ENCODE assay signal across 19 cellular contexts in the genomic region with DNA sequence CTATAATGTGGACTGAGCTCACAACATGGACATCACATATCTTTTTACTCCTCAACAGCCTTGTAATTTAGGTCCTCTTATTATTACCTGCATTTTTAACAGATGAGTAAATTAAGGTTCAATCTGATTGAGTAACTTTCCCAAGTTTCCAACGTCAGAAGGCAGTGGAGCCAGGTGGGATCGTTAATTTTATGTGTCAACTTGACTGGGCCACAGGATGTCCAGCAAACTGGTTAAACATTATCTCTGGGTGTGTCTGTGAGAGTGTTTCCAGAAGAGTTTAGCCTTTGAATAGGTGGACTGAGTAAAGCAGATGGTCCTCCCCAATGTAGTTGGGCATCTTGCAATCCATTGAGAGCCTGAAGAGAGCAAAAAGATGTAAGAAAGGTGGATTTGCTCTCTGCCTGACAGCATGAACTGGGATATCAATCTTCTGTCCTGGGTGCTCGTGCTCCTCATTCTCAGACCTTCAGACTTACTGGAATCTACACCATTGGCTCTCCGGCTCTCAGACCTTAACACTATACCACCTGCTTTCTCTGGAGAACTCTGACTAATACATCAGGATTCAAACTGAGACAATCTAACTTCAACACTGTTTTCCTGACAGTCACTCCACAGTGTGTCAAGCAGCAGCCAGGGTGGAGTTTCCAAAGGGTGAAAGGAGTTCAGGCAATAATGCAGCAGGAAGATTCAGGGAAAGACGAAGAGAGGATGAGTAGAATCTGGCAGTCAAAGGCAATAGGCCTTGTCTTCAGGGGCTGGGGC. TPM values are rescaled to one million over a fixed set of nuclear protein-coding genes. Genes with fewer than 3 reads are reported as not detected.
DNase-seq lines count a peak whose midpoint lies in the region; ATAC-seq, FAIRE-seq and TF ChIP-seq lines count a peak whose summit lies in the region.
"Had no signal": no experiment of that assay in that cellular context is flagged by ENCODE, and none has a peak within 500 bp of the region (broad histone marks: within the 10 kb centered on the region; RNA-seq: fewer than 3 reads in every experiment).

No MANE protein-coding gene starts in this region.

- H3K4me3 ChIP-seq in A673 (ENCODE audit: low read depth, low read length, poor library complexity, severe bottlenecking): no peak overlapping the region
- H3K4me3 ChIP-seq: A549, GM23338, Peyer's patch, upper lobe of left lung had no signal

- no peaks in the 10 kb centered on the region for H3K27me3 ChIP-seq in A673 (replicated peaks; ENCODE audit: insufficient read depth, low read depth, low read length, poor library complexity)
- H3K27me3 ChIP-seq: Peyer's patch, upper lobe of left lung had no signal

- POLR2A ChIA-PET in A673 (lab: Charles Lee; ENCODE audit: low non-redundant PET): interaction anchor here (0.5 kb wide), 1 partner anchor 8 kb away, joined by 5 read pairs; no protein-coding TSS in a partner anchor

- no TSS peak for BruUV-seq in A673 (replicated peaks; lab: Mats Ljungman, UMichigan)

- DNase-seq in A673 (ENCODE audit: low spot score) (peak; percentile 15), HTR-8/SVneo (ENCODE audit: insufficient read length, low spot score) (no peak), dermis blood vessel endothelial cell (peak; percentile 25), kidney glomerular epithelial cell (lab: John Stamatoyannopoulos, UW) (peak; percentile 39), AG20443 (ENCODE audit: low spot score) (no peak)
- DNase-seq: activated CD8-positive, alpha-beta T cell treated with anti-CD3 and anti-CD28 coated beads, Interleukin-2, amount 10 ng/mL, durations not matched to agents 7 days and 5 days; DMS 273 treated with DMSO at 0.1 percent for 48 hours; left cardiac atrium; NCI-H1092; NCI-H446 treated with DMSO at 0.1 percent for 48 hours; nephron progenitor cell; Peyer's patch; T1000; upper lobe of left lung had no signal

- CTCF ChIA-PET in A673 (lab: Charles Lee): no interaction called here

- FAIRE-seq in HTR-8/SVneo (lab: Jason Lieb, UNC): peak; percentile 57
- FAIRE-seq: A549 had no signal

- H3K9me3 ChIP-seq in A673 (ENCODE audit: low read depth, low read length, poor library complexity, severe bottlenecking): no peaks in the 10 kb centered on the region
- H3K9me3 ChIP-seq: A549, upper lobe of left lung had no signal

- no peaks in the 10 kb centered on the region for H3K36me3 ChIP-seq in A673 (ENCODE audit: insufficient read depth, low read length, poor library complexity, severe bottlenecking)
- H3K36me3 ChIP-seq: Peyer's patch, upper lobe of left lung had no signal

- intact Hi-C loops in A673 (cut with micrococcal nuclease; ENCODE audit: unreplicated experiment): no loop called here

- peak overlapping the region; percentile 60 for H3K27ac ChIP-seq in A673 (ENCODE audit: low read depth, low read length, poor library complexity, severe bottlenecking)
- H3K27ac ChIP-seq: A549 had no signal

- peaks cover 30% of the 10 kb centered on the region for H3K4me1 ChIP-seq in A673 (ENCODE audit: insufficient read depth, low read length, poor library complexity, severe bottlenecking)
- H3K4me1 ChIP-seq: A549, Peyer's patch, upper lobe of left lung had no signal

- TF ChIP-seq CTCF in A673 (conservative IDR thresholded peaks at IDR 0.05; ENCODE audit: low read depth, low read length): no peak

- ATAC-seq in GM21825 (IDR thresholded peaks at IDR 0.05; ENCODE audit: unreplicated experiment) (no peak), HG03354 (IDR thresholded peaks at IDR 0.05; ENCODE audit: poor library complexity, severe bottlenecking, unreplicated experiment) (no peak), GM18511 (IDR thresholded peaks at IDR 0.05; ENCODE audit: unreplicated experiment) (no peak)
- ATAC-seq: A549; activated CD8-positive, alpha-beta T cell treated with anti-CD3 and anti-CD28 coated beads, Interleukin-2, amount 10 ng/mL, durations not matched to agents 7 days and 5 days; GM23338 had no signal

RNA-seq across cellular contexts. Expression of a gene that starts 58.8 kb away (rescaled TPM):
- 59.7 and 70.6 TPM in 2 replicates for total RNA-seq in A673 (2021)
- total RNA-seq in dermis blood vessel endothelial cell: 0.34 and 0.65 TPM in 2 replicates
- total RNA-seq: activated CD8-positive, alpha-beta T cell treated with anti-CD3 and anti-CD28 coated beads, Interleukin-2, amount 10 ng/mL, durations not matched to agents 7 days and 5 days had no signal

Comparison
In these comparisons a context has a peak if more than half of its experiments do, and no peak if none do; other contexts are left out.
1. DNase-seq: peak in A673 (single experiment), dermis blood vessel endothelial cell (single experiment) and kidney glomerular epithelial cell (single experiment); none in HTR-8/SVneo (single experiment) and AG20443 (single experiment).
2. RNA of a gene that starts 58.8 kb away (total RNA-seq): 59.7 to 70.6 TPM in A673; 0.34 to 0.65 TPM in dermis blood vessel endothelial cell; every median in the first group is over 10 times any median in the second.